1 cellular context compared by ENCODE assay signal in the genomic region with DNA sequence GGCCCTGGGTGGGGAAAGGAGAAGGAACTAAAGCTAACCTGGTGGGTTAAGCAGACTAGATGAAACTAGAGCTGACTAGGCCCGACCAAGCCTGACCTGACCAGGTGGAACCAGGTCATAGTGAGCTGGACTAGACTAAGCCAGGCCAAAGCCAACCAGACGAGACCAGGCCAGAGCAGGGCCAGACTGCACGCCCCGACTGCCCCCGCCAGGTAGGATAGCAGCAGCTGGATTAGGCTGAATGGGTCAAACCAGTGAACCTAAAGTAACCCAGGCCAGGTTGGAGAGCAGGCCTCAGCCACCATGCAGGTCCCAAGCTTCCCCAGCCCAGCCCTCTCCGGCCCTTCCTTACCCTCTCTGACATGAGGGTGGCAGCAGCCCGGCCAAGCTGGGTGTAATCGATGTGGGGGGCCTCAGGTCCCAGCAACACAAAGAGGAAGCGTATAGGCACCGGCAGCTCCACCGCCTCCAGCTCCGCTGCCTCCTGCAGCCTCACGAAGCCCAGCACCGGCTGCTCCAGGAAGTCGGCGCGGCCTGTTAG.
TF ChIP-seq lines count a peak whose summit lies in the region.

No MANE protein-coding gene starts in this region.

TF ChIP-seq in HepG2, 621 proteins besides CTCF, POLR2A, EP300 and RAD21:
- peak; percentile 12; the same call in 1 of the 2 replicates for TF ChIP-seq ZFX (CRISPR knock-in tag; IDR thresholded peaks at IDR 0.05; ENCODE audit: low read depth)
- TF ChIP-seq, protein P1, sequence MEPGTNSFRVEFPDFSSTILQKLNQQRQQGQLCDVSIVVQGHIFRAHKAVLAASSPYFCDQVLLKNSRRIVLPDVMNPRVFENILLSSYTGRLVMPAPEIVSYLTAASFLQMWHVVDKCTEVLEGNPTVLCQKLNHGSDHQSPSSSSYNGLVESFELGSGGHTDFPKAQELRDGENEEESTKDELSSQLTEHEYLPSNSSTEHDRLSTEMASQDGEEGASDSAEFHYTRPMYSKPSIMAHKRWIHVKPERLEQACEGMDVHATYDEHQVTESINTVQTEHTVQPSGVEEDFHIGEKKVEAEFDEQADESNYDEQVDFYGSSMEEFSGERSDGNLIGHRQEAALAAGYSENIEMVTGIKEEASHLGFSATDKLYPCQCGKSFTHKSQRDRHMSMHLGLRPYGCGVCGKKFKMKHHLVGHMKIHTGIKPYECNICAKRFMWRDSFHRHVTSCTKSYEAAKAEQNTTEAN (CRISPR knock-in tag; conservative IDR thresholded peaks at IDR 0.05) = no peak
TF ChIP-seq in HepG2: peak in this region for 1.
